ENCODE assay signal across 10 cellular contexts in the genomic region with DNA sequence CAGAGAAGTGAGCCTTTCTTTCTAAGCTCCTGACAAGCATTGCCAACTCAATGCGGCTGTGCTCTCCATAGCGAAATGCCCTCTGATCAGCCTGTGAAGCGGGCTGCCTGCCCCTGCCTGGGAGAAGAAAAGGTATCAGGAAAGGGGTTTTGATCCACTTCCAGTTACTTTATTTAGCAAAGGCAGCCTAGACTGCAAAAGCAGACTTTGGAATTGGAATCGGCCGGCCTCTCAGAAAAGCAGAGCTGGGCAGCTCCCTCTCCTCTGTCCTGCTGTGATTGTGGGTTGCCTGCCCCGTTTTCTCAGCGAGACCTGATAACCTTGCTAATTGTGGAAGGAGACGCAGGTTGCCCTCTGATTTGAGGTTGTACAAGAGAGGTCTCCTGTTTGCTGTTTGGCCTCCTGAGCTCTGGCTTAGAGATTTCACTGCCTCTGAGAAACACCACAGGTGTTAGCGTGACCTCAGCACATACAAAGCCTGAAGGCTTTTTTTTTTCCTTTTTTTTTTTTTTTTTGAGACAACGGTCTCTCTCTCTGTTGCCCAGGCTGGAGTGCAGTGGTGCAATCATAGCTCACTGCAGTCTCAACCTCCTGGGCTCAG.
"Had no signal": no experiment of that assay in that cellular context is flagged by ENCODE, and none has a peak within 500 bp of the region (broad histone marks: within the 10 kb centered on the region; RNA-seq: fewer than 3 reads in every experiment).

No MANE protein-coding gene starts in this region.

- H3K4me3 Mint-ChIP-seq: activated CD4-positive, alpha-beta T cell treated with anti-CD3 and anti-CD28 coated beads, Interleukin-2, amount 10 ng/mL, durations not matched to agents 7 days and 5 days; activated naive CD4-positive, alpha-beta T cell treated with anti-CD3 and anti-CD28 coated beads for 36 hours; naive thymus-derived CD4-positive, alpha-beta T cell; stimulated activated naive CD8-positive, alpha-beta T cell treated with anti-CD3 and anti-CD28 coated beads, Interleukin-15, Interleukin-2, amounts not matched to agents 100 ng/mL and 50 ng/mL, for 24 hours had no signal

- H3K27ac Mint-ChIP-seq: activated CD4-positive, alpha-beta T cell treated with anti-CD3 and anti-CD28 coated beads, Interleukin-2, amount 10 ng/mL, durations not matched to agents 7 days and 5 days; activated naive CD4-positive, alpha-beta T cell treated with anti-CD3 and anti-CD28 coated beads for 36 hours; naive thymus-derived CD4-positive, alpha-beta T cell; stimulated activated naive CD8-positive, alpha-beta T cell treated with anti-CD3 and anti-CD28 coated beads, Interleukin-15, Interleukin-2, amounts not matched to agents 100 ng/mL and 50 ng/mL, for 24 hours had no signal

- ATAC-seq: mucosa of descending colon; naive thymus-derived CD4-positive, alpha-beta T cell; sciatic nerve had no signal

- DNase-seq: activated CD4-positive, alpha-beta T cell treated with anti-CD3 and anti-CD28 coated beads, Interleukin-2, amount 10 ng/mL, durations not matched to agents 7 days and 5 days; activated naive CD4-positive, alpha-beta T cell treated with anti-CD3 and anti-CD28 coated beads for 36 hours; caudate nucleus; colonic mucosa; mucosa of descending colon; naive thymus-derived CD4-positive, alpha-beta T cell; occipital lobe; spleen had no signal

- H3K9me3 Mint-ChIP-seq: activated CD4-positive, alpha-beta T cell treated with anti-CD3 and anti-CD28 coated beads, Interleukin-2, amount 10 ng/mL, durations not matched to agents 7 days and 5 days; activated naive CD4-positive, alpha-beta T cell treated with anti-CD3 and anti-CD28 coated beads for 36 hours; naive thymus-derived CD4-positive, alpha-beta T cell; stimulated activated naive CD8-positive, alpha-beta T cell treated with anti-CD3 and anti-CD28 coated beads, Interleukin-15, Interleukin-2, amounts not matched to agents 100 ng/mL and 50 ng/mL, for 24 hours had no signal

- H3K27me3 Mint-ChIP-seq: activated CD4-positive, alpha-beta T cell treated with anti-CD3 and anti-CD28 coated beads, Interleukin-2, amount 10 ng/mL, durations not matched to agents 7 days and 5 days; naive thymus-derived CD4-positive, alpha-beta T cell; stimulated activated naive CD8-positive, alpha-beta T cell treated with anti-CD3 and anti-CD28 coated beads, Interleukin-15, Interleukin-2, amounts not matched to agents 100 ng/mL and 50 ng/mL, for 24 hours had no signal

- H3K4me1 Mint-ChIP-seq: activated CD4-positive, alpha-beta T cell treated with anti-CD3 and anti-CD28 coated beads, Interleukin-2, amount 10 ng/mL, durations not matched to agents 7 days and 5 days had no signal
